ENCODE assay signal across 18 cellular contexts in genomic region chr16:57764006-57764340, GRCh38.
"Had no signal": no experiment of that assay in that cellular context is flagged by ENCODE, and none has a peak within 500 bp of the region (broad histone marks: within the 10 kb centered on the region; RNA-seq: fewer than 3 reads in every experiment).

No MANE protein-coding gene starts in this region.

- H3K4me3 Mint-ChIP-seq: activated CD8-positive, alpha-beta T cell treated with anti-CD3 and anti-CD28 coated beads for 36 hours; activated naive CD8-positive, alpha-beta T cell; central memory CD8-positive, alpha-beta T cell; effector memory CD8-positive, alpha-beta T cell; naive B cell; neural progenitor cell; stimulated activated naive CD8-positive, alpha-beta T cell treated with anti-CD3 and anti-CD28 coated beads, Interleukin-15, Interleukin-2, amounts not matched to agents 100 ng/mL and 50 ng/mL, for 24 hours; WTC11 had no signal

- H3K4me3 ChIP-seq: gastroesophageal sphincter, hepatocyte, left lung, neural progenitor cell, suprapubic skin, upper lobe of left lung had no signal

- H3K27ac ChIP-seq: gastroesophageal sphincter, hepatocyte, neural progenitor cell, suprapubic skin had no signal

- H3K36me3 ChIP-seq: neural progenitor cell had no signal

- H3K27ac Mint-ChIP-seq: activated CD8-positive, alpha-beta T cell treated with anti-CD3 and anti-CD28 coated beads for 36 hours; activated naive CD8-positive, alpha-beta T cell; stimulated activated naive CD8-positive, alpha-beta T cell treated with anti-CD3 and anti-CD28 coated beads, Interleukin-15, Interleukin-2, amounts not matched to agents 100 ng/mL and 50 ng/mL, for 24 hours; WTC11 had no signal

- H3K79me2 ChIP-seq: hepatocyte had no signal

- H3K27me3 ChIP-seq: brain microvascular endothelial cell, gastroesophageal sphincter, hepatocyte, left lung, neural progenitor cell, suprapubic skin, upper lobe of left lung had no signal

- H3K4me1 Mint-ChIP-seq: central memory CD8-positive, alpha-beta T cell; naive B cell had no signal

- H3K27me3 Mint-ChIP-seq: activated CD8-positive, alpha-beta T cell treated with anti-CD3 and anti-CD28 coated beads for 36 hours; activated naive CD8-positive, alpha-beta T cell; central memory CD8-positive, alpha-beta T cell; effector memory CD8-positive, alpha-beta T cell; naive B cell; stimulated activated naive CD8-positive, alpha-beta T cell treated with anti-CD3 and anti-CD28 coated beads, Interleukin-15, Interleukin-2, amounts not matched to agents 100 ng/mL and 50 ng/mL, for 24 hours had no signal

- DNase-seq: activated CD4-positive, alpha-beta T cell treated with anti-CD3 and anti-CD28 coated beads for 48 hours; activated gamma-delta T cell treated with Interleukin-2 at 50 U/mL for 16 hours; effector memory CD8-positive, alpha-beta T cell; naive B cell; stimulated activated CD4-positive, alpha-beta T cell treated with anti-CD3 and anti-CD28 coated beads, Interleukin-4, amount 100 ng/mL, for 24 hours; T-helper 2 cell had no signal

- H3K9ac ChIP-seq: neural progenitor cell had no signal

- H3K4me1 ChIP-seq: gastroesophageal sphincter, upper lobe of left lung had no signal

- H3K4me2 ChIP-seq: hepatocyte, neural progenitor cell had no signal

- H3K9me3 ChIP-seq: gastroesophageal sphincter, left lung, suprapubic skin, upper lobe of left lung had no signal

- H3K9me3 Mint-ChIP-seq: activated CD8-positive, alpha-beta T cell treated with anti-CD3 and anti-CD28 coated beads for 36 hours; central memory CD8-positive, alpha-beta T cell; effector memory CD8-positive, alpha-beta T cell; naive B cell; neural progenitor cell; stimulated activated naive CD8-positive, alpha-beta T cell treated with anti-CD3 and anti-CD28 coated beads, Interleukin-15, Interleukin-2, amounts not matched to agents 100 ng/mL and 50 ng/mL, for 24 hours; WTC11 had no signal

- H2AFZ ChIP-seq: hepatocyte, neural progenitor cell had no signal

- H3K36me3 Mint-ChIP-seq: activated naive CD8-positive, alpha-beta T cell; naive B cell; WTC11 had no signal
